8 cellular contexts compared by ENCODE assay signal in the genomic region with DNA sequence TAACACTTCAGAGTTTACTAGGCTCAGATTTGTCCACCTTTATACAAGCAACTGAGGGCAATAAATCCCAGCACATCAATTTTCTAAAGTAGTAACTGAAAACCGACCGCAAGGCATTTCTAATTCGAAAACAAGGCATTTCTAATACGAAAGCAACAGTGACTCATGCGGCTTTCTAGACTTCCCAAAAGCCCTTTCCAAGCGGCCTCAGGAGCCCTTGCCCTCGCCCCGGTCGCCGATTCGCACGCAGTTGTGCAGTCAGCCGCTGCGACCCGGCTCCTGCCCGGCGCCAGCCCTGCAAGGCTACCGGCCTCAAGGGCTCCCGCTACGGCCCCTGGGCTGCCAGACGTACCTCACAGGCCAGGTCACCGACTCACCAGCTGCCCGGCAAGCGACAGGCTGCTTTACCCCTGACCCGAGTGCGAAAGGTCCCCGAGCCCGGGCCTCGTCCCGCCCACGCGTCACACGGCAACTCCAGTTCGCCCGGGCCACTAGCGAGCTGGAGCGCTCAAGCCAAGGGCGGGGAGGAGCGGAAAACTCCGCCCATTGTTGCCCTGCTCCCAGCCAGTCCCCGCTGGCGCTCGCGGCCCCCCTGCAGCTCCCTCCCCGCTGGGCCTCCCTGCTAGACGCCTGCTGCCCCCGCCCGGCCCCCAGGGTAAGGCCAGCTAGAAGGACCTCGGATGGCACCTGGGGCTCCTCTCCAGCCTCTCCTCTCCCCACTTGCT. TPM values are rescaled to one million over a fixed set of nuclear protein-coding genes. Genes with fewer than 3 reads are reported as not detected.
A peak's percentile ranks its signal among the peaks of the same experiment; 100 is the strongest.
DNase-seq lines count a peak whose midpoint lies in the region; ATAC-seq and TF ChIP-seq lines count a peak whose summit lies in the region.

No MANE protein-coding gene starts in this region.

- peak; percentile 92 for DNase-seq in EL
- peak; percentile 92 to 97 for DNase-seq in Kasumi-1 (lab: John Stamatoyannopoulos, UW)
- peak; percentile 73 to 81 (median 77) for DNase-seq in T-helper 1 cell
- peak; percentile 77 for DNase-seq in amniotic stem cell (lab: John Stamatoyannopoulos, UW)
- peak; percentile 90 for DNase-seq in right atrium auricular region (ENCODE audit: low spot score)
- DNase-seq in prostate gland (ENCODE audit: low spot score): peak; percentile 85

- peak overlapping the region; percentile 88 to 91 for H3K27ac ChIP-seq in right atrium auricular region
- H3K27ac ChIP-seq in prostate gland: peak overlapping the region; percentile 73 to 78
- peak overlapping the region; percentile 75 for H3K27ac ChIP-seq in urinary bladder (ENCODE audit: low read depth)

- H3K4me3 ChIP-seq in right atrium auricular region (peak overlapping the region; percentile 54 to 63), prostate gland (peak overlapping the region; percentile 46 to 53), urinary bladder (ENCODE audit: low read depth, low read length) (peak overlapping the region; percentile 61)

- TF ChIP-seq CTCF in right atrium auricular region (IDR thresholded peaks at IDR 0.05) (peak; percentile 15 to 45), prostate gland (IDR thresholded peaks at IDR 0.05) (peak in 1 of 4 experiments; percentile 8)

- H3K36me3 ChIP-seq in right atrium auricular region: no peaks in the 10 kb centered on the region
- no peaks in the 10 kb centered on the region for H3K36me3 ChIP-seq in prostate gland
- H3K36me3 ChIP-seq in urinary bladder (ENCODE audit: insufficient read depth): no peaks in the 10 kb centered on the region

- H3K27me3 ChIP-seq in right atrium auricular region (no peaks in the 10 kb centered on the region), prostate gland (replicated peaks; ENCODE audit: insufficient read depth) (no peaks in the 10 kb centered on the region)

- peak; percentile 47 for TF ChIP-seq POLR2A in prostate gland (IDR thresholded peaks at IDR 0.05)

- H3K4me1 ChIP-seq in right atrium auricular region (peaks cover 0 to 93% of the 10 kb centered on the region in 2 donors), prostate gland (replicated peaks) (no peaks in the 10 kb centered on the region), urinary bladder (ENCODE audit: insufficient read depth) (peaks cover 5% of the 10 kb centered on the region)

- peak; percentile 96 for ATAC-seq in GM21786 (IDR thresholded peaks at IDR 0.05; ENCODE audit: unreplicated experiment)

- intact Hi-C loops in prostate gland (cut with DNase I): no loop called here

- H3K9me3 ChIP-seq in right atrium auricular region (no peaks in the 10 kb centered on the region), prostate gland (no peaks in the 10 kb centered on the region)

- WGBS in prostate gland: 4% methylated on average over 38 of the region's 49 CpGs
- under 1% methylated on average over 49 of the region's 49 CpGs for WGBS in urinary bladder

RNA-seq across cellular contexts. Expression of gene NCOA4, which starts 7.3 kb away (rescaled TPM):
- total RNA-seq in right atrium auricular region (100 to 1,000 TPM; 155 to 259 TPM), prostate gland (100 to 1,000 TPM; 131 to 434 TPM), urinary bladder (258 TPM)
- 94.8 TPM for polyA plus RNA-seq in urinary bladder

RNA-seq across cellular contexts. Expression of gene MSMB, which starts 22.9 kb away (rescaled TPM):
- total RNA-seq in right atrium auricular region (not detected), prostate gland (1,000 to 10,000 TPM; 1,381 to 2,749 TPM), urinary bladder (not detected)
- polyA plus RNA-seq in urinary bladder: 1.1 TPM

RNA-seq across cellular contexts. Expression of gene TIMM23, which starts 50.9 kb away (rescaled TPM):
- total RNA-seq in right atrium auricular region: 10 to 100 TPM; 67.6 to 88.8 TPM
- total RNA-seq in prostate gland: 10 to 100 TPM; 60.8 to 93.5 TPM
- total RNA-seq in urinary bladder: 36.3 TPM
- 46.7 TPM for polyA plus RNA-seq in urinary bladder

Comparison
In these comparisons a context has a peak if more than half of its experiments do, and no peak if none do; other contexts are left out.
1. Peak in every context shown above with its lines: DNase-seq, ATAC-seq, H3K4me3 ChIP-seq and H3K27ac ChIP-seq.
2. RNA of gene MSMB, which starts 22.9 kb away (total RNA-seq): 1,381 to 2,749 TPM in prostate gland; not detected in right atrium auricular region and not detected in urinary bladder (single experiment); every median in the first group is over 1,000 times any median in the second.